7 cellular contexts compared by ENCODE assay signal in the genomic region with DNA sequence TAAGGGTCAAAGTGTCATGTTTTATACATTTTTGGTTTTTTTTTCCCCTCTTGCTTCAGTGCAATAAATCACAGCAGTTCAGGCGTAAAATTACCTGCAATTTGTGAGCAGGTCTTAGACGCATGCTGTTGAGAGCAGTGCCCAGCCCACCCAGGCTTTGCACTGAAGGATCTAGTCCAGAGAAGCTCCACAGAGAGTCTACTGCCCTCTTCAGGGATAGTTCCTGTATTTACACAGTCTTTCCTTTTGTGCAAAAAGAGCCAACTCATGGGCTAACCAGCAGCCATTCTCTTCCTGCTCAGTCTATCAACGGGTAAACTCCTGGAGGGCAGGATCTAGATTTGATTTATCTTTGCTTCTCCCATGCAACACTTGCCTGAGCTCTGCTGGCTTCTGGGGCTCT.
DNase-seq lines count a peak whose midpoint lies in the region; ATAC-seq, FAIRE-seq and TF ChIP-seq lines count a peak whose summit lies in the region.

No MANE protein-coding gene starts in this region.

- intact Hi-C loops in activated T-helper 1 cell treated with anti-CD3 and anti-CD28 coated beads, Interleukin-12 subunit alpha, Interleukin-12 subunit beta, Interleukin-2, Interleukin-4 antibody, amounts not matched to agents 30 ng/mL and 10 ng/mL and 1 ng/mL, durations not matched to agents 14 hours and 24 hours and 36 hours (cut with micrococcal nuclease): loop anchor here (1.0 to 2.0 kb wide), 3 partner anchors 16 to 38 kb away; no protein-coding TSS in a partner anchor

- ATAC-seq in HG03095 (IDR thresholded peaks at IDR 0.05; ENCODE audit: unreplicated experiment) (no peak), HG02973 (IDR thresholded peaks at IDR 0.05; ENCODE audit: unreplicated experiment) (no peak)

- no peaks in the 10 kb centered on the region for H3K79me2 ChIP-seq in Loucy (ENCODE audit: insufficient read depth, low read length)

- H3K36me3 ChIP-seq in Loucy (ENCODE audit: insufficient read depth, low read length): no peaks in the 10 kb centered on the region

- H3F3A ChIP-seq in Loucy (ENCODE audit: low read depth): no peaks in the 10 kb centered on the region

- H3K9me2 ChIP-seq in Loucy (replicated peaks; ENCODE audit: low read depth, low read length): no peaks in the 10 kb centered on the region

- H3K27me3 ChIP-seq in Loucy (ENCODE audit: insufficient read depth, low read length, poor library complexity, severe bottlenecking): no peaks in the 10 kb centered on the region

- no peaks in the 10 kb centered on the region for H3K36me3 Mint-ChIP-seq in activated T-helper 1 cell treated with anti-CD3 and anti-CD28 coated beads, Interleukin-12 subunit alpha, Interleukin-12 subunit beta, Interleukin-2, Interleukin-4 antibody, amounts not matched to agents 30 ng/mL and 10 ng/mL and 1 ng/mL, durations not matched to agents 14 hours and 24 hours and 36 hours (ENCODE audit: low read depth)

- no peaks in the 10 kb centered on the region for H3K4me1 ChIP-seq in Loucy (ENCODE audit: insufficient read depth, low read length, poor library complexity, severe bottlenecking)

- peaks cover 36% of the 10 kb centered on the region for H3K4me1 Mint-ChIP-seq in activated T-helper 1 cell treated with anti-CD3 and anti-CD28 coated beads, Interleukin-12 subunit alpha, Interleukin-12 subunit beta, Interleukin-2, Interleukin-4 antibody, amounts not matched to agents 30 ng/mL and 10 ng/mL and 1 ng/mL, durations not matched to agents 14 hours and 24 hours and 36 hours (ENCODE audit: low read depth)

- no peak overlapping the region for H3K9ac ChIP-seq in Loucy (ENCODE audit: low read depth, low read length, poor library complexity, severe bottlenecking)

- DNase-seq in G401 (ENCODE audit: low spot score) (peak; percentile 4), lung microvascular endothelial cell (ENCODE audit: low read depth in 2 of 2) (peak; percentile 28 to 64), GM19239 (ENCODE audit: insufficient read length, low spot score) (no peak)
- no peak for DNase-seq in activated T-helper 1 cell treated with anti-CD3 and anti-CD28 coated beads, Interleukin-12 subunit alpha, Interleukin-12 subunit beta, Interleukin-2, Interleukin-4 antibody, amounts not matched to agents 30 ng/mL and 10 ng/mL and 1 ng/mL, durations not matched to agents 14 hours and 24 hours and 36 hours (ENCODE audit: low spot score)

- H3K4me3 Mint-ChIP-seq in activated T-helper 1 cell treated with anti-CD3 and anti-CD28 coated beads, Interleukin-12 subunit alpha, Interleukin-12 subunit beta, Interleukin-2, Interleukin-4 antibody, amounts not matched to agents 30 ng/mL and 10 ng/mL and 1 ng/mL, durations not matched to agents 14 hours and 24 hours and 36 hours: no peak overlapping the region

- peak overlapping the region; percentile 35 for H3K27ac Mint-ChIP-seq in activated T-helper 1 cell treated with anti-CD3 and anti-CD28 coated beads, Interleukin-12 subunit alpha, Interleukin-12 subunit beta, Interleukin-2, Interleukin-4 antibody, amounts not matched to agents 30 ng/mL and 10 ng/mL and 1 ng/mL, durations not matched to agents 14 hours and 24 hours and 36 hours

- FAIRE-seq in GM19239 (lab: Jason Lieb, UNC): no peak

- H2AFZ ChIP-seq in Loucy (ENCODE audit: low read length): no peak overlapping the region

- H3K9me3 Mint-ChIP-seq in activated T-helper 1 cell treated with anti-CD3 and anti-CD28 coated beads, Interleukin-12 subunit alpha, Interleukin-12 subunit beta, Interleukin-2, Interleukin-4 antibody, amounts not matched to agents 30 ng/mL and 10 ng/mL and 1 ng/mL, durations not matched to agents 14 hours and 24 hours and 36 hours: peaks cover 8% of the 10 kb centered on the region

- peak; percentile 55 for TF ChIP-seq CTCF in Loucy (conservative IDR thresholded peaks at IDR 0.05; ENCODE audit: low read length)

- no peaks in the 10 kb centered on the region for H4K20me1 ChIP-seq in Loucy (ENCODE audit: insufficient read depth, low read length, poor library complexity, severe bottlenecking)

- in situ Hi-C loops in G401 (cut with HindIII; ENCODE audit: low sequenced_read_pairs): no loop called here

- H3K4me2 ChIP-seq in Loucy (ENCODE audit: low read depth, low read length, poor library complexity, severe bottlenecking): no peak overlapping the region

- H3K27me3 Mint-ChIP-seq in activated T-helper 1 cell treated with anti-CD3 and anti-CD28 coated beads, Interleukin-12 subunit alpha, Interleukin-12 subunit beta, Interleukin-2, Interleukin-4 antibody, amounts not matched to agents 30 ng/mL and 10 ng/mL and 1 ng/mL, durations not matched to agents 14 hours and 24 hours and 36 hours (ENCODE audit: insufficient read depth): no peaks in the 10 kb centered on the region

- H3K4me3 ChIP-seq in Loucy (ENCODE audit: low read length, poor library complexity, severe bottlenecking): no peak overlapping the region

- H3K9me3 ChIP-seq in Loucy (ENCODE audit: insufficient read depth, low read depth, low read length): no peaks in the 10 kb centered on the region

Comparison
In these comparisons a context has a peak if more than half of its experiments do, and no peak if none do; other contexts are left out.
1. DNase-seq: peak in G401 (single experiment) and lung microvascular endothelial cell (2 of 2); none in activated T-helper 1 cell treated with anti-CD3 and anti-CD28 coated beads, Interleukin-12 subunit alpha, Interleukin-12 subunit beta, Interleukin-2, Interleukin-4 antibody, amounts not matched to agents 30 ng/mL and 10 ng/mL and 1 ng/mL, durations not matched to agents 14 hours and 24 hours and 36 hours (single experiment) and GM19239 (single experiment).